ENCODE assay signal across 9 cellular contexts in genomic region chr12:118189761-118190181, GRCh38. TPM values are rescaled to one million over a fixed set of nuclear protein-coding genes. Genes with fewer than 3 reads are reported as not detected.
DNase-seq lines count a peak whose midpoint lies in the region; TF ChIP-seq lines count a peak whose summit lies in the region.
"Had no signal": no experiment of that assay in that cellular context is flagged by ENCODE, and none has a peak within 500 bp of the region (broad histone marks: within the 10 kb centered on the region; RNA-seq: fewer than 3 reads in every experiment).

No MANE protein-coding gene starts in this region.

- H3K9me2 ChIP-seq in Karpas-422 (replicated peaks; ENCODE audit: insufficient read depth, low read length): no peaks in the 10 kb centered on the region

- no peaks in the 10 kb centered on the region for H3K4me1 ChIP-seq in breast epithelium
- H3K4me1 ChIP-seq in spleen: peaks cover 0 to 20% (median 3%) of the 10 kb centered on the region in 6 donors
- H3K4me1 ChIP-seq in Karpas-422 (ENCODE audit: low read length): peaks cover 22% of the 10 kb centered on the region

- peak overlapping the region; percentile 67 to 81 for H3K27ac ChIP-seq in breast epithelium
- H3K27ac ChIP-seq in spleen: peak overlapping the region in 5 of 8 donors; percentile 6 to 52 (median 36)
- H3K27ac ChIP-seq in Karpas-422 (ENCODE audit: low read length): no peak overlapping the region

- WGBS in spleen, 5 donors: 74 to 84% (median 80%) methylated on average over 13 of the region's 13 CpGs

- no peak overlapping the region for H3K9ac ChIP-seq in Karpas-422 (ENCODE audit: low read length)

- DNase-seq in NCI-H1092 treated with DMSO at 0.1 percent for 48 hours (lab: John Stamatoyannopoulos, UW) (peak; percentile 71), breast epithelium (ENCODE audit: low spot score in 2 of 2) (no peak), inferior parietal cortex (ENCODE audit: extremely low spot score) (peak; percentile 78), spleen (no peak), Karpas-422 (no peak), OCI-M2 (lab: John Stamatoyannopoulos, UW; ENCODE audit: unreplicated experiment) (no peak)
- DNase-seq in activated effector memory CD4-positive, alpha-beta T cell treated with anti-CD3 and anti-CD28 coated beads, Interleukin-2, amount 50 U/mL, for 16 hours: no peak
- no peak for DNase-seq in activated CD4-positive, alpha-beta T cell treated with anti-CD3 and anti-CD28 coated beads, Interleukin-2, amount 50 U/mL, for 4 hours
- DNase-seq: activated CD4-positive, alpha-beta T cell treated with anti-CD3 and anti-CD28 coated beads for 48 hours had no signal

- H3K79me2 ChIP-seq in Karpas-422 (ENCODE audit: low read length): peaks cover 25% of the 10 kb centered on the region

- no peaks in the 10 kb centered on the region for H3K9me3 ChIP-seq in breast epithelium
- no peaks in the 10 kb centered on the region for H3K9me3 ChIP-seq in spleen
- H3K9me3 ChIP-seq in Karpas-422 (ENCODE audit: low read length): no peaks in the 10 kb centered on the region

- H2AFZ ChIP-seq in Karpas-422 (ENCODE audit: low read length): no peak overlapping the region

- H3K4me3 ChIP-seq in breast epithelium (peak overlapping the region; percentile 23 to 54 (median 44)), spleen (peak overlapping the region in 2 of 8 donors; percentile 8 to 9), Karpas-422 (ENCODE audit: low read length) (no peak overlapping the region)

- no peak overlapping the region for H3K4me2 ChIP-seq in Karpas-422 (ENCODE audit: low read depth, low read length, poor library complexity, severe bottlenecking)

- TF ChIP-seq CTCF in breast epithelium (IDR thresholded peaks at IDR 0.05) (no peak), spleen (IDR thresholded peaks at IDR 0.05 in 8 of 11, conservative IDR thresholded peaks at IDR 0.05 in 3 of 11) (no peak)

- H3K27me3 ChIP-seq in breast epithelium: no peaks in the 10 kb centered on the region
- no peaks in the 10 kb centered on the region for H3K27me3 ChIP-seq in spleen (replicated peaks in 1 of 7)
- no peaks in the 10 kb centered on the region for H3K27me3 ChIP-seq in Karpas-422 (ENCODE audit: low read length)

- TF ChIP-seq POLR2A in breast epithelium (IDR thresholded peaks at IDR 0.05): no peak
- TF ChIP-seq POLR2A in spleen (IDR thresholded peaks at IDR 0.05): no peak

- H3K36me3 ChIP-seq in breast epithelium: no peaks in the 10 kb centered on the region
- peaks cover 2 to 64% (median 12%) of the 10 kb centered on the region in 6 donors for H3K36me3 ChIP-seq in spleen
- H3K36me3 ChIP-seq in Karpas-422 (ENCODE audit: insufficient read depth, low read length): peaks cover 10% of the 10 kb centered on the region; the same call in 1 of the 2 replicates

- no peaks in the 10 kb centered on the region for H4K20me1 ChIP-seq in Karpas-422 (ENCODE audit: insufficient read depth, low read depth, low read length)

- intact Hi-C loops in breast epithelium (cut with DNase I; ENCODE audit: low total_unique reads): no loop called here
- intact Hi-C loops in spleen (cut with DNase I; ENCODE audit: low total_unique reads): no loop called here

RNA-seq across cellular contexts. Expression of gene PEBP1, which starts 53.8 kb away (rescaled TPM):
- total RNA-seq in breast epithelium (100 to 1,000 TPM; 373 to 507 (median 440) TPM), spleen (100 to 1,000 TPM in 6 of 7 donors, 10 to 100 TPM in 1; 99.5 to 179 (median 128) TPM)
- polyA plus RNA-seq in spleen: 100 to 1,000 TPM; 149 to 201 (median 165) TPM
- 138 and 168 TPM in 2 replicates for total RNA-seq in Karpas-422 (2014; rRNA removed; shearing (Covaris generic); ENCODE audit: low replicate concordance)

Comparison
In these comparisons a context has a peak if more than half of its experiments do, and no peak if none do; other contexts are left out.
1. DNase-seq: peak in NCI-H1092 treated with DMSO at 0.1 percent for 48 hours (single experiment) and inferior parietal cortex (single experiment); none in breast epithelium (0 of 2), spleen (single experiment), activated effector memory CD4-positive, alpha-beta T cell treated with anti-CD3 and anti-CD28 coated beads, Interleukin-2, amount 50 U/mL, for 16 hours (single experiment), activated CD4-positive, alpha-beta T cell treated with anti-CD3 and anti-CD28 coated beads, Interleukin-2, amount 50 U/mL, for 4 hours (0 of 2), Karpas-422 (single experiment) and OCI-M2 (single experiment).